ENCODE assay signal across 1 cellular context in the genomic region with DNA sequence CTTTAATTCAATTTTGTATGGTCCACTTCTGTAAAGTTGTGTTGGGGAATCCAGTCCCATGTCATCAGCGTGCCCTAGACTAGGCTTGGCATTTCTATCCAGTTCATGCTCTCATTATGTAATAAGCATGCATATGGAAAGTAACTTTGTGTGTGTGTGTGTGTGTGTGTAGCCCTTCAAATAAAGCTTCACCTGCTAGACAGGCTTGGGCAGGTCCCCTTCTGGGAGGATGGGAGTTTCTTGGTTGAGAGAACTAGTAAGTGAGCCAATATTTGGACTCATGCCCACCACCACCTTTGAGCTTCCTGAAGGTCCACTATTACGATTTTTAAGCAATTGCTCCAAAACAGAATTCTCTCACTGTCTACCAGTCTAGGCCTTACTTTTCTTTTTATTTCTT.
TF ChIP-seq lines count a peak whose summit lies in the region.

No MANE protein-coding gene starts in this region.

TF ChIP-seq in H1, 55 proteins besides CTCF, POLR2A, EP300 and RAD21:
- no peak for TF ChIP-seq SP4 (IDR thresholded peaks at IDR 0.05; ENCODE audit: low read length)
- TF ChIP-seq JUND (IDR thresholded peaks at IDR 0.05; ENCODE audit: low read length): no peak
- no peak for TF ChIP-seq CREB1 (IDR thresholded peaks at IDR 0.05)
- TF ChIP-seq NANOG (IDR thresholded peaks at IDR 0.05; ENCODE audit: insufficient read depth, low read depth, low read length, poor library complexity, severe bottlenecking): no peak
- TF ChIP-seq TBP (IDR thresholded peaks at IDR 0.05; ENCODE audit: low read depth, low read length): no peak
- TF ChIP-seq RBBP5 (IDR thresholded peaks at IDR 0.05; ENCODE audit: borderline replicate concordance, low read depth, low read length): no peak
- TF ChIP-seq ZNF274 (IDR thresholded peaks at IDR 0.05; ENCODE audit: borderline replicate concordance, extremely low read depth, low read length): no peak
- TF ChIP-seq TAF1 (IDR thresholded peaks at IDR 0.05; ENCODE audit: low read depth, low read length): no peak
- TF ChIP-seq, protein P1, sequence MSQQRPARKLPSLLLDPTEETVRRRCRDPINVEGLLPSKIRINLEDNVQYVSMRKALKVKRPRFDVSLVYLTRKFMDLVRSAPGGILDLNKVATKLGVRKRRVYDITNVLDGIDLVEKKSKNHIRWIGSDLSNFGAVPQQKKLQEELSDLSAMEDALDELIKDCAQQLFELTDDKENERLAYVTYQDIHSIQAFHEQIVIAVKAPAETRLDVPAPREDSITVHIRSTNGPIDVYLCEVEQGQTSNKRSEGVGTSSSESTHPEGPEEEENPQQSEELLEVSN (IDR thresholded peaks at IDR 0.05): no peak
TF ChIP-seq in H1: peak in this region for 0.
